Comparison of ENCODE assay signal across 12 cellular contexts in genomic region chr2:174495365-174496012, GRCh38. TPM values are rescaled to one million over a fixed set of nuclear protein-coding genes. Genes with fewer than 3 reads are reported as not detected.
A peak's percentile ranks its signal among the peaks of the same experiment; 100 is the strongest.
DNase-seq lines count a peak whose midpoint lies in the region; ATAC-seq, FAIRE-seq and TF ChIP-seq lines count a peak whose summit lies in the region.
"Had no signal": no experiment of that assay in that cellular context is flagged by ENCODE, and none has a peak within 500 bp of the region (broad histone marks: within the 10 kb centered on the region; RNA-seq: fewer than 3 reads in every experiment).

No MANE protein-coding gene starts in this region.

- no CpG with 5 or more reads among the region's 5 CpGs for WGBS in H9 (ENCODE audit: extremely low coverage, insufficient read length, low lambda C conversion rate)
- WGBS in K562 (ENCODE audit: insufficient coverage, low coverage, missing lambda C conversion rate): under 1% methylated on average over 5 of the region's 5 CpGs

- no peaks in the 10 kb centered on the region for H3K36me3 ChIP-seq in K562 (ENCODE audit: control insufficient read depth, insufficient read depth, low read length)
- no peaks in the 10 kb centered on the region for H3K36me3 ChIP-seq in mucosa of descending colon (ENCODE audit: low read depth)
- H3K36me3 ChIP-seq: adrenal gland had no signal

- no peaks in the 10 kb centered on the region; the same call in 1 of the 2 replicates for H3K4me1 ChIP-seq in H9 (ENCODE audit: insufficient read depth, low read length)
- H3K4me1 ChIP-seq in K562 (replicated peaks in 1 of 2; ENCODE audit: control insufficient read depth in 2 of 2, insufficient read depth in 2 of 2, low read length in 2 of 2): no peaks in the 10 kb centered on the region
- H3K4me1 ChIP-seq in mucosa of descending colon (ENCODE audit: low read depth): peaks cover 4% of the 10 kb centered on the region

- H3K27ac ChIP-seq in H9 (ENCODE audit: insufficient read length, low read depth, low read length) (no peak overlapping the region), K562 (ENCODE audit: extremely low read depth, low read depth, low read length) (no peak overlapping the region)
- H3K27ac ChIP-seq: adrenal gland, dorsolateral prefrontal cortex, SK-N-MC had no signal

- no peak overlapping the region for H4K8ac ChIP-seq in H9 (replicated peaks; ENCODE audit: insufficient read length, low read depth, low read length)

- no peak for TF ChIP-seq CTCF in H9 (conservative IDR thresholded peaks at IDR 0.05)
- TF ChIP-seq CTCF in K562 (IDR thresholded peaks at IDR 0.05 in 2 of 3, conservative IDR thresholded peaks at IDR 0.05 in 1 of 3; ENCODE audit: insufficient read depth in 2 of 3, low read depth in 1 of 3, low read length in 3 of 3): no peak
- TF ChIP-seq CTCF in GM10266 (IDR thresholded peaks at IDR 0.05; ENCODE audit: control insufficient read depth, insufficient read depth, low read depth, missing control alignments): no peak
- TF ChIP-seq CTCF in mucosa of descending colon (IDR thresholded peaks at IDR 0.05): no peak
- TF ChIP-seq CTCF in endothelial cell (IDR thresholded peaks at IDR 0.05; ENCODE audit: unreplicated experiment): no peak

- TF ChIP-seq POLR2A in K562 (conservative IDR thresholded peaks at IDR 0.05): no peak

- H3K27me3 ChIP-seq in H9 (ENCODE audit: insufficient read depth, low read length) (no peaks in the 10 kb centered on the region), K562 (ENCODE audit: control insufficient read depth in 2 of 2, insufficient read depth in 2 of 2, low read length in 2 of 2) (peaks cover 12 to 20% of the 10 kb centered on the region in 2 experiments; a peak in 4 of 5 replicates)
- H3K27me3 ChIP-seq: adrenal gland, dorsolateral prefrontal cortex had no signal

- H2AFZ ChIP-seq in H9 (ENCODE audit: low read length) (no peak overlapping the region), K562 (ENCODE audit: low read depth, low read length) (no peak overlapping the region)

- ATAC-seq in K562 (no peak), mucosa of descending colon (no peak)
- ATAC-seq in naive thymus-derived CD8-positive, alpha-beta T cell: no peak

- no peaks in the 10 kb centered on the region for H3K79me2 ChIP-seq in H9 (ENCODE audit: insufficient read depth, low read length)
- no peaks in the 10 kb centered on the region for H3K79me2 ChIP-seq in K562 (ENCODE audit: control insufficient read depth, insufficient read depth, low read length)

- no peak overlapping the region for H3K56ac ChIP-seq in H9 (ENCODE audit: insufficient read length, low read depth, low read length)

- H3K9ac ChIP-seq in H9 (ENCODE audit: extremely low read depth, insufficient read length, low read length) (no peak overlapping the region), K562 (ENCODE audit: insufficient read depth in 1 of 2, low read depth in 2 of 2, low read length in 2 of 2) (no peak overlapping the region)

- no peaks in the 10 kb centered on the region for H3K79me1 ChIP-seq in H9 (ENCODE audit: insufficient read depth, low read depth, low read length, poor library complexity, severe bottlenecking)

- H3K23me2 ChIP-seq in H9 (ENCODE audit: insufficient read length, low read depth, low read length, poor library complexity, severe bottlenecking): no peaks in the 10 kb centered on the region

- no peak for TF ChIP-seq RAD21 in K562 (CRISPR knock-in tag; conservative IDR thresholded peaks at IDR 0.05 in 1 of 2, IDR thresholded peaks at IDR 0.05 in 1 of 2)

- no peak overlapping the region for H4K91ac ChIP-seq in H9 (ENCODE audit: insufficient read length, low read depth, low read length)

- no peak overlapping the region for H2BK15ac ChIP-seq in H9 (ENCODE audit: low read depth, low read length)

- no peak overlapping the region for H3T11ph ChIP-seq in H9 (ENCODE audit: low read length)

- TF ChIP-seq EP300 in K562 (IDR thresholded peaks at IDR 0.05; ENCODE audit: low read length): no peak

- FAIRE-seq in K562 (lab: Jason Lieb, UNC): no peak

- CTCF ChIA-PET in K562 (lab: Yijun Ruan, JAX; ENCODE audit: low intra/inter-chr PET ratio): no interaction called here

- no peak overlapping the region for H3K18ac ChIP-seq in H9 (ENCODE audit: insufficient read length, low read depth, low read length)

- H3K9me1 ChIP-seq in K562 (ENCODE audit: control insufficient read depth, insufficient read depth, low read length): no peaks in the 10 kb centered on the region

- no peak overlapping the region for H3K14ac ChIP-seq in H9 (ENCODE audit: insufficient read depth, low read length)

- POLR2A ChIA-PET in K562 (lab: Yijun Ruan, JAX): interaction anchor here (0.7 kb wide), 2 partner anchors 21 to 1541 kb away, joined by 3 read pairs; no protein-coding TSS in a partner anchor
- POLR2A ChIA-PET in naive thymus-derived CD8-positive, alpha-beta T cell (lab: Charles Lee): interaction anchor here (1.1 to 5.4 kb wide), 4 partner anchors 8 to 44 kb away, joined by 3 to 48 read pairs (median 4); partner anchors contain the start of gene GPR155

- H3K4me3 Mint-ChIP-seq in H9 (no peak overlapping the region), endothelial cell (ENCODE audit: unreplicated experiment) (no peak overlapping the region)
- peak overlapping the region in 3 of 10 donors; percentile 19 to 34 (median 20) for H3K4me3 Mint-ChIP-seq in naive thymus-derived CD8-positive, alpha-beta T cell

- H3K4me3 ChIP-seq in K562 (no peak overlapping the region), mucosa of descending colon (no peak overlapping the region)
- H3K4me3 ChIP-seq: adrenal gland, dorsolateral prefrontal cortex, SK-N-MC had no signal

- H3K9me3 ChIP-seq in H9 (ENCODE audit: control insufficient read depth, low read depth, low read length) (no peaks in the 10 kb centered on the region), K562 (replicated peaks; ENCODE audit: control insufficient read depth, insufficient read depth, low read depth, low read length) (no peaks in the 10 kb centered on the region), mucosa of descending colon (no peaks in the 10 kb centered on the region)
- H3K9me3 ChIP-seq: adrenal gland had no signal

- no peak overlapping the region for H2BK20ac ChIP-seq in H9 (ENCODE audit: low read depth, low read length, poor library complexity, severe bottlenecking)

- H3K9me3 Mint-ChIP-seq in H9: no peaks in the 10 kb centered on the region
- peaks cover 0 to 4% (median 0%) of the 10 kb centered on the region in 9 donors for H3K9me3 Mint-ChIP-seq in naive thymus-derived CD8-positive, alpha-beta T cell
- no peaks in the 10 kb centered on the region for H3K9me3 Mint-ChIP-seq in endothelial cell (ENCODE audit: unreplicated experiment)

- BruUV-seq in K562 (replicated peaks; lab: Mats Ljungman, UMichigan): no TSS peak

- no peaks in the 10 kb centered on the region for H3K36me3 Mint-ChIP-seq in H9 (ENCODE audit: insufficient read depth in 1 of 3, low read depth in 3 of 3)
- H3K36me3 Mint-ChIP-seq in naive thymus-derived CD8-positive, alpha-beta T cell: no peaks in the 10 kb centered on the region
- H3K36me3 Mint-ChIP-seq in endothelial cell (ENCODE audit: low read depth, unreplicated experiment): no peaks in the 10 kb centered on the region

- H2BK5ac ChIP-seq in H9 (ENCODE audit: insufficient read length, low read length): no peak overlapping the region

- H3K4me2 ChIP-seq in H9 (ENCODE audit: insufficient read depth, insufficient read length, low read length) (no peak overlapping the region), K562 (ENCODE audit: insufficient read depth, low read length) (no peak overlapping the region)

- H2AK5ac ChIP-seq in H9 (ENCODE audit: insufficient read length, low read length): no peak overlapping the region

- H3K27me3 Mint-ChIP-seq in H9 (ENCODE audit: low read depth) (peaks cover 12% of the 10 kb centered on the region), endothelial cell (ENCODE audit: unreplicated experiment) (no peaks in the 10 kb centered on the region)
- no peaks in the 10 kb centered on the region for H3K27me3 Mint-ChIP-seq in naive thymus-derived CD8-positive, alpha-beta T cell

- intact Hi-C loops in K562 (cut with micrococcal nuclease) (no loop called here), mucosa of descending colon (cut with DNase I, micrococcal nuclease) (no loop called here)

- H3K4me1 Mint-ChIP-seq in H9: peaks cover 10% of the 10 kb centered on the region in 2 experiments
- H3K4me1 Mint-ChIP-seq in naive thymus-derived CD8-positive, alpha-beta T cell: peaks cover 22 to 62% (median 58%) of the 10 kb centered on the region in 4 donors
- peaks cover 7% of the 10 kb centered on the region for H3K4me1 Mint-ChIP-seq in endothelial cell (ENCODE audit: unreplicated experiment)

- H3K27ac Mint-ChIP-seq in H9 (no peak overlapping the region), endothelial cell (ENCODE audit: unreplicated experiment) (no peak overlapping the region)
- peak overlapping the region; percentile 93 to 100 (median 97) for H3K27ac Mint-ChIP-seq in naive thymus-derived CD8-positive, alpha-beta T cell

- no peak overlapping the region for H2BK12ac ChIP-seq in H9 (ENCODE audit: insufficient read length, low read depth, low read length)

- no peak overlapping the region for H3K4ac ChIP-seq in H9 (ENCODE audit: low read depth, low read length)

- H4K20me1 ChIP-seq in H9 (ENCODE audit: control insufficient read depth, insufficient read depth, insufficient read length): no peaks in the 10 kb centered on the region
- H4K20me1 ChIP-seq in K562 (replicated peaks; ENCODE audit: control insufficient read depth, insufficient read depth, low read length): no peaks in the 10 kb centered on the region

- H3K23ac ChIP-seq in H9 (ENCODE audit: insufficient read length, low read depth, low read length): no peak overlapping the region

- no peak overlapping the region for H2BK120ac ChIP-seq in H9 (ENCODE audit: low read depth, low read length, poor library complexity, severe bottlenecking)

- H4K5ac ChIP-seq in H9 (ENCODE audit: insufficient read length, low read depth, low read length): no peak overlapping the region

- in situ Hi-C loops in K562 (cut with MboI): no loop called here

- DNase-seq in DMS 273 (lab: John Stamatoyannopoulos, UW; ENCODE audit: unreplicated experiment) (peak; percentile 75), H9 (peak; percentile 35), K562 (ENCODE audit: extremely low read depth in 1 of 4, low spot score in 3 of 4) (no peak), GM10266 (ENCODE audit: extremely low spot score) (no peak), mucosa of descending colon (no peak), endothelial cell (ENCODE audit: low spot score) (no peak)
- DNase-seq in naive thymus-derived CD8-positive, alpha-beta T cell: no peak
- DNase-seq: activated CD8-positive, alpha-beta memory T cell treated with anti-CD3 and anti-CD28 coated beads for 24 hours; adrenal gland; stimulated activated CD4-positive, alpha-beta T cell treated with anti-CD3 and anti-CD28 coated beads, Interleukin-4, amount 100 ng/mL, for 24 hours had no signal

RNA-seq across cellular contexts. Expression of gene GPR155, which starts 8.7 kb away (rescaled TPM):
- 0.35 TPM in 2 replicates for total RNA-seq in H9 (2021)
- 0.37 and 0.76 TPM in 2 replicates for total RNA-seq in K562 (2011; cell fraction: chromatin; rRNA removed; ENCODE audit: low replicate concordance)
- 0.17 and 0.39 TPM in 2 replicates for total RNA-seq in K562 (2011; cell fraction: nucleolus; rRNA removed)
- total RNA-seq in K562 (2011; cell fraction: nucleoplasm; rRNA removed): 0.37 and 0.84 TPM in 2 replicates
- 0.04 TPM in 1 of 2 replicates, not detected in the other for total RNA-seq in K562 (2014; rRNA removed)
- 0.10 and 0.18 TPM in 2 replicates for total RNA-seq in K562 (2014; rRNA removed; fragmentation: Illumina TruSeq; extraction: Trizol)
- 0.08 and 0.11 TPM in 2 replicates for total RNA-seq in K562 (2015; rRNA removed; fragmentation: Illumina TruSeq; extraction: Trizol)
- 0.11 TPM in 2 replicates for total RNA-seq in K562 (2021)
- polyA plus RNA-seq in K562 (2011; rRNA removed): 0.40 and 0.49 TPM in 2 replicates
- 0.07 and 0.16 TPM in 2 replicates for polyA plus RNA-seq in K562 (2011; cell fraction: cytosol; rRNA removed)
- polyA plus RNA-seq in K562 (2011; cell fraction: nucleus; rRNA removed): 0.24 and 0.46 TPM in 2 replicates
- 0.12 and 0.49 TPM in 2 replicates for polyA plus RNA-seq in K562 (2012)
- polyA plus RNA-seq in K562 (2014; fragmentation: Illumina TruSeq; extraction: Trizol): 0.06 and 0.10 TPM in 2 replicates
- under 1 TPM; 0.04 to 0.11 TPM for polyA plus RNA-seq in K562 (2014; fragmentation: Nextera tagmentation; extraction: Ambion mirVana)
- polyA plus RNA-seq in K562 (2014; rRNA removed): 0.04 and 0.36 TPM in 2 replicates
- 0.28 and 0.33 TPM in 2 replicates for polyA minus RNA-seq in K562 (2011; rRNA and poly(A)+ RNA removed)
- polyA minus RNA-seq in K562 (2011; cell fraction: cytosol; rRNA and poly(A)+ RNA removed): not detected in 2 replicates
- polyA minus RNA-seq in K562 (2011; cell fraction: nucleus; rRNA and poly(A)+ RNA removed): 0.13 and 0.78 TPM in 2 replicates
- total RNA-seq in naive thymus-derived CD8-positive, alpha-beta T cell: 10 to 100 TPM; 23.9 to 27.2 TPM
- 10 to 100 TPM in 2 of 3 donors, 1 to 10 TPM in 1; 9.7 to 19.5 (median 18.6) TPM for polyA plus RNA-seq in naive thymus-derived CD8-positive, alpha-beta T cell
- 10 to 100 TPM in 1 of 3 donors, 1 to 10 TPM in 2; 4.7 to 15.6 (median 6.8) TPM for total RNA-seq in mucosa of descending colon
- 1.7 TPM for total RNA-seq in endothelial cell (ENCODE audit: unreplicated experiment)

Comparison
In these comparisons a context has a peak if more than half of its experiments do, and no peak if none do; other contexts are left out.
1. DNase-seq: peak in DMS 273 (single experiment) and H9 (single experiment); none in K562 (0 of 4), naive thymus-derived CD8-positive, alpha-beta T cell (0 of 10), GM10266 (single experiment), mucosa of descending colon (0 of 3) and endothelial cell (single experiment).
2. H3K27ac Mint-ChIP-seq: peak in naive thymus-derived CD8-positive, alpha-beta T cell (10 of 10); none in H9 (0 of 3) and endothelial cell (single experiment).